Comparison of ENCODE assay signal across 3 cellular contexts in genomic region chr4:28827866-28828265, GRCh38.
"Had no signal": no experiment of that assay in that cellular context is flagged by ENCODE, and none has a peak within 500 bp of the region (broad histone marks: within the 10 kb centered on the region; RNA-seq: fewer than 3 reads in every experiment).

No MANE protein-coding gene starts in this region.

- DNase-seq: IMR-90, KBM-7, KG1 had no signal
